24 cellular contexts compared by ENCODE assay signal in genomic region chr10:130967784-130968183, GRCh38.
DNase-seq lines count a peak whose midpoint lies in the region; ATAC-seq and TF ChIP-seq lines count a peak whose summit lies in the region.
"Had no signal": no experiment of that assay in that cellular context is flagged by ENCODE, and none has a peak within 500 bp of the region (broad histone marks: within the 10 kb centered on the region; RNA-seq: fewer than 3 reads in every experiment).

No MANE protein-coding gene starts in this region.

- DNase-seq in ELF-1 (ENCODE audit: low read depth, low spot score) (peak; percentile 5), cerebellar cortex (ENCODE audit: low spot score) (peak; percentile 20), nephron progenitor cell (no peak), superior temporal gyrus (ENCODE audit: extremely low spot score) (no peak), T-helper 17 cell (no peak), upper lobe of left lung (no peak)
- DNase-seq: AML-193; CD8-positive, alpha-beta memory T cell; DMS79 treated with DMSO at 0.1 percent for 48 hours; HFFc6; IMR-90; KG1; MM.1S; NCI-H1048; NCI-H1417 treated with DMSO at 0.1 percent for 48 hours; NCI-H446; NCI-H524 treated with DMSO at 0.1 percent for 48 hours; NCI-H774; SK-N-SH had no signal

- peak overlapping the region; percentile 30 for H3K27ac Mint-ChIP-seq in nephron progenitor cell
- H3K27ac Mint-ChIP-seq in T-helper 17 cell = no peak overlapping the region
- H3K27ac Mint-ChIP-seq: CD14-positive monocyte; CD8-positive, alpha-beta memory T cell; GM23338; H9; HFFc6 had no signal

- H3K4me3 Mint-ChIP-seq in nephron progenitor cell = no peak overlapping the region
- H3K4me3 Mint-ChIP-seq in T-helper 17 cell = no peak overlapping the region
- H3K4me3 Mint-ChIP-seq: CD14-positive monocyte; CD8-positive, alpha-beta memory T cell; GM23338; H9; HFFc6 had no signal

- no peak for TF ChIP-seq POLR2A in upper lobe of left lung (IDR thresholded peaks at IDR 0.05)

- H3K27me3 Mint-ChIP-seq in nephron progenitor cell (ENCODE audit: low read depth, poor library complexity) (peaks cover 25% of the 10 kb centered on the region), T-helper 17 cell (no peaks in the 10 kb centered on the region)
- H3K27me3 Mint-ChIP-seq: CD8-positive, alpha-beta memory T cell had no signal

- no peaks in the 10 kb centered on the region for H3K27me3 ChIP-seq in upper lobe of left lung

- H3K4me1 Mint-ChIP-seq in nephron progenitor cell = peaks cover 10% of the 10 kb centered on the region
- no peaks in the 10 kb centered on the region for H3K4me1 Mint-ChIP-seq in T-helper 17 cell
- H3K4me1 Mint-ChIP-seq: CD14-positive monocyte; CD8-positive, alpha-beta memory T cell; GM23338 had no signal

- TF ChIP-seq CTCF in nephron progenitor cell (IDR thresholded peaks at IDR 0.05) (no peak), upper lobe of left lung (IDR thresholded peaks at IDR 0.05) (no peak)

- ATAC-seq in GM21515 (IDR thresholded peaks at IDR 0.05; ENCODE audit: unreplicated experiment) (no peak), T-helper 17 cell (no peak), upper lobe of left lung (ENCODE audit: low FRiP score in 2 of 2) (no peak)
- ATAC-seq: A549, GM23338 had no signal

- WGBS in upper lobe of left lung, 2 donors = 56 to 64% methylated on average over 3 of the region's 3 CpGs

- H3K36me3 Mint-ChIP-seq in nephron progenitor cell (ENCODE audit: low read depth) (no peaks in the 10 kb centered on the region), T-helper 17 cell (ENCODE audit: low read depth) (no peaks in the 10 kb centered on the region)
- H3K36me3 Mint-ChIP-seq: CD14-positive monocyte; CD8-positive, alpha-beta memory T cell had no signal

- no peak overlapping the region for H3K4me3 ChIP-seq in upper lobe of left lung
- H3K4me3 ChIP-seq: A549, GM23338 had no signal

- H3K9me3 Mint-ChIP-seq in nephron progenitor cell = peaks cover 9% of the 10 kb centered on the region

- no peak overlapping the region for H3K27ac ChIP-seq in upper lobe of left lung
- H3K27ac ChIP-seq: A549 had no signal

- no peaks in the 10 kb centered on the region for H3K36me3 ChIP-seq in upper lobe of left lung

- H3K9me3 ChIP-seq in T-helper 17 cell (ENCODE audit: control insufficient read depth, low read length, poor library complexity, severe bottlenecking) (no peaks in the 10 kb centered on the region), upper lobe of left lung (peaks cover 0 to 7% (median 0%) of the 10 kb centered on the region in 4 donors)
- H3K9me3 ChIP-seq: A549, SK-N-SH had no signal

- TF ChIP-seq EP300 in upper lobe of left lung (IDR thresholded peaks at IDR 0.05) = no peak

- no peaks in the 10 kb centered on the region for H3K4me1 ChIP-seq in upper lobe of left lung
- H3K4me1 ChIP-seq: A549 had no signal

Comparison
In these comparisons a context has a peak if more than half of its experiments do, and no peak if none do; other contexts are left out.
1. DNase-seq: peak in ELF-1 (single experiment) and cerebellar cortex (single experiment); none in nephron progenitor cell (single experiment), superior temporal gyrus (single experiment), T-helper 17 cell (0 of 3) and upper lobe of left lung (0 of 2).